In the genomic region with DNA sequence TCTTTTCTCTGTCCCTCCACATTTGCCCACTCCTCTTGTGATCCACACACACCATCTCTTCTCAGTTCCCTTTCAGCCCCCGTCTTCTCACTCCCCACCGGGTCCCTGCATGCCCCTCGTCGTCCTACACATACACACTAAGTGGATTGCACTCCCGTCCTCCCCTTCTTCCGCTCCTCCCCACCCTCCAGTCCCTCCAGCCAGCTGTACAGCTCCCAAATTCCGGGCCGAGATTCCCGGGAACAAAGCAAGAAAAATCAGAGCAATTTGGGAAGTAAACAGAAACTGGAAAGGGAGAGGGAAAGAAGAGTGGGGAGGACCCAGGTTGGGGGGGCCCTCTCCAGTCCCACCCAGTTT, we compare ENCODE assay signal across 8 cellular contexts. TPM values are rescaled to one million over a fixed set of nuclear protein-coding genes. Genes with fewer than 3 reads are reported as not detected.
DNase-seq lines count a peak whose midpoint lies in the region; ATAC-seq, FAIRE-seq and TF ChIP-seq lines count a peak whose summit lies in the region.

No MANE protein-coding gene starts in this region.

- H2BK20ac ChIP-seq in IMR-90 (ENCODE audit: low read depth, low read length) = peak overlapping the region; percentile 64

- no TSS peak for BruUV-seq in IMR-90 (replicated peaks; lab: Mats Ljungman, UMichigan)

- POLR2A ChIA-PET in IMR-90 (lab: Charles Lee; ENCODE audit: unreplicated experiment) = interaction anchor here (0.6 kb wide), 1 partner anchor 50 kb away, joined by 3 read pairs; no protein-coding TSS in a partner anchor

- peak overlapping the region; percentile 100 for H2AK9ac ChIP-seq in IMR-90 (replicated peaks; ENCODE audit: low read depth, low read length, poor library complexity)

- intact Hi-C loops in IMR-90 (cut with micrococcal nuclease) = no loop called here
- intact Hi-C loops in transverse colon (cut with DNase I; ENCODE audit: low total_unique reads) = no loop called here

- DNase-seq in AG20443 (ENCODE audit: low spot score) (peak; percentile 50), IMR-90 (peak; percentile 35), bronchial epithelial cell (ENCODE audit: low read depth) (no peak), transverse colon (no peak), DMS 273 treated with DMSO at 0.1 percent for 48 hours (lab: John Stamatoyannopoulos, UW) (no peak), GOT3 (lab: John Stamatoyannopoulos, UW) (no peak)
- DNase-seq in activated CD4-positive, CD25-positive, alpha-beta regulatory T cell (lab: John Stamatoyannopoulos, UW) = no peak

- CTCF ChIA-PET in IMR-90 (lab: Yijun Ruan, JAX) = interaction anchor here (3.9 kb wide), 1 partner anchor 32 kb away, joined by 39 read pairs; no protein-coding TSS in a partner anchor

- H3K9me1 ChIP-seq in IMR-90 (ENCODE audit: insufficient read depth, low read length) = peaks cover 28% of the 10 kb centered on the region

- H3K27me3 ChIP-seq in IMR-90 (ENCODE audit: control insufficient read depth, insufficient read depth, low read length) (no peaks in the 10 kb centered on the region), bronchial epithelial cell (ENCODE audit: control insufficient read depth, insufficient read depth, low read length) (no peaks in the 10 kb centered on the region), liver (ENCODE audit: control insufficient read depth in 4 of 4, insufficient read depth in 4 of 4, low read length in 3 of 4) (no peaks in the 10 kb centered on the region), transverse colon (peaks cover 28% of the 10 kb centered on the region)

- H3K9ac ChIP-seq in IMR-90 (ENCODE audit: low read depth, low read length) (peak overlapping the region; percentile 81), liver (ENCODE audit: low read depth in 1 of 2, low read length in 2 of 2) (no peak overlapping the region)

- no peaks in the 10 kb centered on the region for H4K20me1 ChIP-seq in IMR-90 (ENCODE audit: insufficient read depth, low read length)

- H3K4me3 ChIP-seq in IMR-90 (ENCODE audit: insufficient read depth, low read depth, low read length) (peak overlapping the region; percentile 60), bronchial epithelial cell (ENCODE audit: low read depth, low read length) (peak overlapping the region; percentile 41), liver (ENCODE audit: low read depth in 1 of 3, low read length in 3 of 3) (peak overlapping the region in 2 of 3 donors; percentile 41 to 55), transverse colon (peak overlapping the region; percentile 30 to 59 (median 44))

- H2BK120ac ChIP-seq in IMR-90 (ENCODE audit: low read depth, low read length) = peak overlapping the region; percentile 78

- peak overlapping the region; percentile 93 for H3K23ac ChIP-seq in IMR-90 (ENCODE audit: low read depth, low read length)

- no CpG with 5 or more reads among the region's 9 CpGs for WGBS in IMR-90 (ENCODE audit: extremely low coverage in 2 of 2, insufficient read length in 1 of 2), 2 experiments
- 13% methylated on average over 9 of the region's 9 CpGs for WGBS in liver
- 1 to 8% methylated on average over 5 to 9 of the region's 9 CpGs for WGBS in transverse colon (ENCODE audit: low coverage in 1 of 2), 2 donors

- H3K4me2 ChIP-seq in IMR-90 (ENCODE audit: low read depth, low read length) = peak overlapping the region; percentile 98

- H3K79me1 ChIP-seq in IMR-90 (ENCODE audit: low read depth in 1 of 2, low read length in 2 of 2) = peaks cover 0 to 38% of the 10 kb centered on the region in 2 experiments; a peak in 3 of 4 replicates

- TF ChIP-seq CTCF in IMR-90 (conservative IDR thresholded peaks at IDR 0.05; ENCODE audit: low read depth, low read length) = no peak
- no peak for TF ChIP-seq CTCF in bronchial epithelial cell (IDR thresholded peaks at IDR 0.05; ENCODE audit: insufficient read depth, low read length, severe bottlenecking)
- TF ChIP-seq CTCF in liver (IDR thresholded peaks at IDR 0.05; ENCODE audit: low read depth, low read length, missing input control) = no peak
- TF ChIP-seq CTCF in transverse colon (IDR thresholded peaks at IDR 0.05) = no peak

- H2BK15ac ChIP-seq in IMR-90 (ENCODE audit: low read depth, low read length) = peak overlapping the region; percentile 73; the same call in 2 of the 3 replicates

- in situ Hi-C loops in IMR-90 (cut with MboI; ENCODE audit: low sequenced_read_pairs) (no loop called here), transverse colon (cut with MboI; ENCODE audit: low pct_ligation_motif_present in 1 of 4, low pct_unique_long_range_greater_than_20kb in 1 of 4, low sequenced_read_pairs in 3 of 4) (no loop called here)

- peak overlapping the region; percentile 78 for H4K91ac ChIP-seq in IMR-90 (ENCODE audit: insufficient read depth, low read depth, low read length)

- H2AFZ ChIP-seq in IMR-90 (replicated peaks; ENCODE audit: low read length, poor library complexity) = peak overlapping the region; percentile 89

- FAIRE-seq in bronchial epithelial cell (lab: Jason Lieb, UNC) = no peak

- peak overlapping the region; percentile 84 to 89 for H4K8ac ChIP-seq in IMR-90 (ENCODE audit: low read depth in 2 of 2, low read length in 2 of 2)

- dilution Hi-C loops in IMR-90 (cut with HindIII; ENCODE audit: low sequenced_read_pairs, unreplicated experiment) = no loop called here

- TF ChIP-seq POLR2A in IMR-90 (IDR thresholded peaks at IDR 0.05; ENCODE audit: low read depth, low read length) (no peak), transverse colon (IDR thresholded peaks at IDR 0.05) (no peak)

- H3K27ac ChIP-seq in IMR-90 (ENCODE audit: insufficient read depth, low read length) = peak overlapping the region; percentile 94
- H3K27ac ChIP-seq in liver (ENCODE audit: low read depth in 1 of 2, low read length in 2 of 2) = peak overlapping the region; percentile 64 to 71
- H3K27ac ChIP-seq in transverse colon = peak overlapping the region; percentile 77 to 88 (median 84)

- peak overlapping the region; percentile 91 for H2AK5ac ChIP-seq in IMR-90 (ENCODE audit: low read depth, low read length)

- TF ChIP-seq RAD21 in IMR-90 (IDR thresholded peaks at IDR 0.05; ENCODE audit: low read length) = no peak
- TF ChIP-seq RAD21 in liver (IDR thresholded peaks at IDR 0.05) = no peak

- H4K5ac ChIP-seq in IMR-90 (ENCODE audit: low read depth, low read length) = peak overlapping the region; percentile 97

- peak overlapping the region; percentile 96 for H3K18ac ChIP-seq in IMR-90 (ENCODE audit: low read depth, low read length)

- peak; percentile 9 for ATAC-seq in IMR-90 (ENCODE audit: low read depth)

- H3K9me3 ChIP-seq in IMR-90 (ENCODE audit: control insufficient read depth, insufficient read depth, low read length) = no peaks in the 10 kb centered on the region
- no peaks in the 10 kb centered on the region for H3K9me3 ChIP-seq in liver (ENCODE audit: control insufficient read depth in 4 of 4, low read length in 3 of 4)
- no peaks in the 10 kb centered on the region for H3K9me3 ChIP-seq in transverse colon

- peak overlapping the region; percentile 100 for H3K4ac ChIP-seq in IMR-90 (ENCODE audit: low read depth, low read length)

- H3K56ac ChIP-seq in IMR-90 (ENCODE audit: extremely low read depth, insufficient read depth, low read length) = peak overlapping the region; percentile 69

- H3K4me1 ChIP-seq in IMR-90 (ENCODE audit: control insufficient read depth, insufficient read depth, low read length) (peaks cover 32% of the 10 kb centered on the region), liver (ENCODE audit: control insufficient read depth in 4 of 4, insufficient read depth in 4 of 4, low read length in 3 of 4) (peaks cover 8 to 23% (median 14%) of the 10 kb centered on the region in 4 donors), transverse colon (peaks cover 18 to 26% (median 23%) of the 10 kb centered on the region in 4 donors)

- H3K14ac ChIP-seq in IMR-90 (replicated peaks; ENCODE audit: low read depth, low read length) = peak overlapping the region; percentile 99

- no peak for TF ChIP-seq EP300 in transverse colon (IDR thresholded peaks at IDR 0.05; ENCODE audit: low read depth)

- H2BK5ac ChIP-seq in IMR-90 (ENCODE audit: low read depth, low read length, poor library complexity, severe bottlenecking) = peak overlapping the region; percentile 96

- H3K36me3 ChIP-seq in IMR-90 (ENCODE audit: control insufficient read depth, insufficient read depth, low read length) (peaks cover 6% of the 10 kb centered on the region; the same call in 1 of the 2 replicates), bronchial epithelial cell (ENCODE audit: control insufficient read depth, insufficient read depth, low read length) (no peaks in the 10 kb centered on the region), liver (ENCODE audit: control insufficient read depth in 4 of 4, insufficient read depth in 3 of 4, low read depth in 1 of 4, low read length in 3 of 4) (no peaks in the 10 kb centered on the region), transverse colon (no peaks in the 10 kb centered on the region)

RNA-seq across cellular contexts. Expression of gene IGFBP6, which starts 0.3 kb away (rescaled TPM):
- total RNA-seq in IMR-90 (2012; rRNA removed) (124 and 140 TPM in 2 replicates), bronchial epithelial cell (75.5 and 81.6 TPM in 2 replicates), liver (10 to 100 TPM in 1 of 2 donors, 1 to 10 TPM in 1; 1.6 to 13.6 TPM), transverse colon (100 to 1,000 TPM in 1 of 4 donors, 10 to 100 TPM in 3; 38.5 to 106 (median 94.5) TPM)
- polyA plus RNA-seq in IMR-90 (2012; rRNA removed) (337 and 373 TPM in 2 replicates), liver (10 to 100 TPM; 10.5 to 17.6 TPM)
- polyA plus RNA-seq in IMR-90 (2012; cell fraction: cytosol; rRNA removed) = 592 and 623 TPM in 2 replicates
- polyA plus RNA-seq in IMR-90 (2012; cell fraction: nucleus; rRNA removed; ENCODE audit: low replicate concordance) = 90.7 and 186 TPM in 2 replicates

RNA-seq across cellular contexts. Expression of gene SOAT2, which starts 6.1 kb away (rescaled TPM):
- total RNA-seq in IMR-90 (2012; rRNA removed) (under 0.01 and 0.18 TPM in 2 replicates), bronchial epithelial cell (not detected in 2 replicates), liver (1 to 10 TPM in 1 of 2 donors, under 1 TPM in 1; 0.92 to 9.4 TPM), transverse colon (under 1 TPM in 1 of 4 donors, not detected in 3; 0.41 TPM)
- polyA plus RNA-seq in IMR-90 (2012; rRNA removed) (0.39 and 0.55 TPM in 2 replicates), liver (1 to 10 TPM in 1 of 2 donors, under 1 TPM in 1; 0.48 to 1.6 TPM)
- 0.18 and 0.27 TPM in 2 replicates for polyA plus RNA-seq in IMR-90 (2012; cell fraction: cytosol; rRNA removed)
- polyA plus RNA-seq in IMR-90 (2012; cell fraction: nucleus; rRNA removed; ENCODE audit: low replicate concordance) = 0.52 and 1.3 TPM in 2 replicates

RNA-seq across cellular contexts. Expression of gene SPRYD3, which starts 18.0 kb away (rescaled TPM):
- 21.7 and 25.6 TPM in 2 replicates for total RNA-seq in IMR-90 (2012; rRNA removed)
- 27.8 and 28.8 TPM in 2 replicates for polyA plus RNA-seq in IMR-90 (2012; rRNA removed)
- 20.9 and 26.7 TPM in 2 replicates for polyA plus RNA-seq in IMR-90 (2012; cell fraction: cytosol; rRNA removed)
- 24.4 and 31.3 TPM in 2 replicates for polyA plus RNA-seq in IMR-90 (2012; cell fraction: nucleus; rRNA removed; ENCODE audit: low replicate concordance)
- total RNA-seq in bronchial epithelial cell = 18.7 and 25.9 TPM in 2 replicates
- total RNA-seq in liver = 10 to 100 TPM in 1 of 2 donors, 1 to 10 TPM in 1; 6.0 to 15.2 TPM
- 10 to 100 TPM; 11.3 to 20.3 TPM for polyA plus RNA-seq in liver
- total RNA-seq in transverse colon = 10 to 100 TPM; 10.1 to 27.0 (median 21.9) TPM

RNA-seq across cellular contexts. Expression of gene TNS2, which starts 47.3 kb away (rescaled TPM):
- total RNA-seq in IMR-90 (2012; rRNA removed) (10.4 and 10.6 TPM in 2 replicates), bronchial epithelial cell (1.3 and 1.8 TPM in 2 replicates), liver (10 to 100 TPM; 11.7 to 94.0 TPM), transverse colon (100 to 1,000 TPM in 2 of 4 donors, 10 to 100 TPM in 2; 48.2 to 397 (median 169) TPM)
- polyA plus RNA-seq in IMR-90 (2012; rRNA removed) (67.2 and 68.0 TPM in 2 replicates), liver (10 to 100 TPM; 44.7 to 47.2 TPM)
- 18.8 and 35.8 TPM in 2 replicates for polyA plus RNA-seq in IMR-90 (2012; cell fraction: cytosol; rRNA removed)
- 243 and 578 TPM in 2 replicates for polyA plus RNA-seq in IMR-90 (2012; cell fraction: nucleus; rRNA removed; ENCODE audit: low replicate concordance)

Comparison
In these comparisons a context has a peak if more than half of its experiments do, and no peak if none do; other contexts are left out.
1. DNase-seq: peak in AG20443 (single experiment) and IMR-90 (single experiment); none in bronchial epithelial cell (single experiment), transverse colon (single experiment), DMS 273 treated with DMSO at 0.1 percent for 48 hours (single experiment), activated CD4-positive, CD25-positive, alpha-beta regulatory T cell (0 of 4) and GOT3 (single experiment).
2. Peak in every context shown above with its lines, with median percentiles within 50 percentile points of each other: H3K27ac ChIP-seq and H3K4me3 ChIP-seq.